9 cellular contexts compared by ENCODE assay signal in the genomic region with DNA sequence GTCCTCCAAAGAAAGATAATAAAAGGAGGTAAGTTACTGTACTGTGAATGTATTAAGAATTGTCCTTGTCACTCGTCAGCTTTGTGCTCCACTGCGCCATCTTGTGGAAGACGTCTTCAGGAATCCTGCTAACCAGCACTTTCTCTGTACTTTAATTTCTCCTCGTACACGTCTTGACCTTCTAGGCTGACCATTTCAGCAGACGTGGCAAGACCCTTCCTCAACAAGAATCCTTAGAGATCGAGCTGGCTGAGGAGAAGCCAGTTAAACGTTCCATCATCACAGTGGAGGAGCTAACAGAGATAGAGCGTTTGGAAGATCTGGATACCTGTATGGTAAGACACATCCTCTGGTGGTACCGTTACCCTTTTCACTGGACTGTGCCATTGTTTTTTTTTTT.
DNase-seq lines count a peak whose midpoint lies in the region; ATAC-seq and TF ChIP-seq lines count a peak whose summit lies in the region.
"Had no signal": no experiment of that assay in that cellular context is flagged by ENCODE, and none has a peak within 500 bp of the region (broad histone marks: within the 10 kb centered on the region; RNA-seq: fewer than 3 reads in every experiment).

No MANE protein-coding gene starts in this region.

- no peaks in the 10 kb centered on the region for H3K27me3 Mint-ChIP-seq in naive thymus-derived CD8-positive, alpha-beta T cell

- no peaks in the 10 kb centered on the region for H3K9me3 Mint-ChIP-seq in naive thymus-derived CD8-positive, alpha-beta T cell
- no peaks in the 10 kb centered on the region for H3K9me3 Mint-ChIP-seq in stimulated activated effector memory CD8-positive, alpha-beta T cell treated with anti-CD3 and anti-CD28 coated beads, Interleukin-12 subunit alpha, Interleukin-12 subunit beta, amount 100 ng/mL, for 72 hours
- H3K9me3 Mint-ChIP-seq: T-helper 1 cell treated with Interleukin-12 subunit alpha and Interleukin-12 subunit beta and Interleukin-4 antibody, amounts not matched to agents 30 μg/mL and 1 μg/mL, for 36 hours had no signal

- H3K27ac ChIP-seq in OCI-LY7 (ENCODE audit: low read depth, low read length, poor library complexity, severe bottlenecking): no peak overlapping the region

- peaks cover 0 to 6% (median 2%) of the 10 kb centered on the region in 4 donors for H3K4me1 Mint-ChIP-seq in naive thymus-derived CD8-positive, alpha-beta T cell
- H3K4me1 Mint-ChIP-seq in stimulated activated effector memory CD8-positive, alpha-beta T cell treated with anti-CD3 and anti-CD28 coated beads, Interleukin-12 subunit alpha, Interleukin-12 subunit beta, amount 100 ng/mL, for 72 hours: peaks cover 5% of the 10 kb centered on the region

- H3K4me3 Mint-ChIP-seq in naive thymus-derived CD8-positive, alpha-beta T cell: no peak overlapping the region
- no peak overlapping the region for H3K4me3 Mint-ChIP-seq in stimulated activated effector memory CD8-positive, alpha-beta T cell treated with anti-CD3 and anti-CD28 coated beads, Interleukin-12 subunit alpha, Interleukin-12 subunit beta, amount 100 ng/mL, for 72 hours
- H3K4me3 Mint-ChIP-seq: T-helper 1 cell treated with Interleukin-12 subunit alpha and Interleukin-12 subunit beta and Interleukin-4 antibody, amounts not matched to agents 30 μg/mL and 1 μg/mL, for 36 hours had no signal

- intact Hi-C loops in OCI-LY7 (cut with micrococcal nuclease; ENCODE audit: unreplicated experiment): loop anchor here (1.0 to 5.0 kb wide), 5 partner anchors 41 to 334 kb away; no protein-coding TSS in a partner anchor

- H2AFZ ChIP-seq in OCI-LY7 (ENCODE audit: low read length): no peak overlapping the region

- peaks cover 0 to 20% (median 2%) of the 10 kb centered on the region in 3 donors for H3K36me3 Mint-ChIP-seq in naive thymus-derived CD8-positive, alpha-beta T cell
- H3K36me3 Mint-ChIP-seq in stimulated activated effector memory CD8-positive, alpha-beta T cell treated with anti-CD3 and anti-CD28 coated beads, Interleukin-12 subunit alpha, Interleukin-12 subunit beta, amount 100 ng/mL, for 72 hours: no peaks in the 10 kb centered on the region

- DNase-seq in D341Med (ENCODE audit: low spot score) (peak; percentile 65), HUDEP-2 (lab: John Stamatoyannopoulos, UW; ENCODE audit: unreplicated experiment in 76 of 76) (peak in 72 of 76 experiments; percentile 20 to 93 (median 76)), OCI-LY7 (ENCODE audit: low spot score) (peak; percentile 80), activated T-cell treated with anti-CD3 and anti-CD28 coated beads for 4 hours (peak; percentile 75)
- DNase-seq in naive thymus-derived CD8-positive, alpha-beta T cell: peak; percentile 47 to 85 (median 67)
- peak; percentile 70 to 87 for DNase-seq in stimulated activated effector memory CD8-positive, alpha-beta T cell treated with anti-CD3 and anti-CD28 coated beads, Interleukin-12 subunit alpha, Interleukin-12 subunit beta, amount 100 ng/mL, for 72 hours (ENCODE audit: low spot score in 2 of 2)

- ATAC-seq in esophagus mucosa: peak; percentile 47
- ATAC-seq in naive thymus-derived CD8-positive, alpha-beta T cell: peak; percentile 46 to 62
- ATAC-seq in stimulated activated effector memory CD8-positive, alpha-beta T cell treated with anti-CD3 and anti-CD28 coated beads, Interleukin-12 subunit alpha, Interleukin-12 subunit beta, amount 100 ng/mL, for 72 hours: no peak
- no peak for ATAC-seq in HG02870 (IDR thresholded peaks at IDR 0.05; ENCODE audit: unreplicated experiment)

- no peak overlapping the region for H3K4me3 ChIP-seq in OCI-LY7 (ENCODE audit: low read depth, low read length, poor library complexity, severe bottlenecking)

- H3K4me1 ChIP-seq in OCI-LY7 (ENCODE audit: insufficient read depth, low read length, poor library complexity, severe bottlenecking): peaks cover 7% of the 10 kb centered on the region

- BruUV-seq in OCI-LY7 (replicated peaks; lab: Mats Ljungman, UMichigan): no TSS peak

- POLR2A ChIA-PET in OCI-LY7 (lab: Charles Lee): interaction anchor here (1.2 kb wide), 1 partner anchor 286 kb away, joined by 5 read pairs; no protein-coding TSS in a partner anchor
- POLR2A ChIA-PET in naive thymus-derived CD8-positive, alpha-beta T cell (lab: Charles Lee): interaction anchor here (0.7 kb wide), 2 partner anchors 152 to 269 kb away, joined by 3 to 4 read pairs; no protein-coding TSS in a partner anchor

- CTCF ChIA-PET in OCI-LY7 (lab: Charles Lee; ENCODE audit: unreplicated experiment): interaction anchor here (0.5 kb wide), 1 partner anchor 68 kb away, joined by 3 read pairs; no protein-coding TSS in a partner anchor

- TF ChIP-seq CTCF in OCI-LY7 (conservative IDR thresholded peaks at IDR 0.05; ENCODE audit: low read length): peak; percentile 97

- H3K79me2 ChIP-seq in OCI-LY7 (ENCODE audit: insufficient read depth, low read depth, low read length): no peaks in the 10 kb centered on the region

- H4K20me1 ChIP-seq in OCI-LY7 (ENCODE audit: insufficient read depth, low read length): no peaks in the 10 kb centered on the region

- H3K9me2 ChIP-seq in OCI-LY7 (ENCODE audit: insufficient read depth, low read length): no peaks in the 10 kb centered on the region

- no peak overlapping the region for H3K4me2 ChIP-seq in OCI-LY7 (ENCODE audit: low read length)

- H3K27ac Mint-ChIP-seq in naive thymus-derived CD8-positive, alpha-beta T cell: no peak overlapping the region
- H3K27ac Mint-ChIP-seq in stimulated activated effector memory CD8-positive, alpha-beta T cell treated with anti-CD3 and anti-CD28 coated beads, Interleukin-12 subunit alpha, Interleukin-12 subunit beta, amount 100 ng/mL, for 72 hours: no peak overlapping the region
- H3K27ac Mint-ChIP-seq: T-helper 1 cell treated with Interleukin-12 subunit alpha and Interleukin-12 subunit beta and Interleukin-4 antibody, amounts not matched to agents 30 μg/mL and 1 μg/mL, for 36 hours had no signal

- H3K36me3 ChIP-seq in OCI-LY7 (ENCODE audit: insufficient read depth, low read length): peaks cover 29% of the 10 kb centered on the region; the same call in 1 of the 2 replicates

- H3K9me3 ChIP-seq in OCI-LY7 (ENCODE audit: low read length): no peaks in the 10 kb centered on the region

Comparison
In these comparisons a context has a peak if more than half of its experiments do, and no peak if none do; other contexts are left out.
1. ATAC-seq: peak in esophagus mucosa (single experiment) and naive thymus-derived CD8-positive, alpha-beta T cell (2 of 2); none in stimulated activated effector memory CD8-positive, alpha-beta T cell treated with anti-CD3 and anti-CD28 coated beads, Interleukin-12 subunit alpha, Interleukin-12 subunit beta, amount 100 ng/mL, for 72 hours (single experiment) and HG02870 (single experiment).
2. Peak in every context shown above with its lines, with median percentiles within 50 percentile points of each other: DNase-seq.